Comparison of ENCODE assay signal across 8 cellular contexts in the genomic region with DNA sequence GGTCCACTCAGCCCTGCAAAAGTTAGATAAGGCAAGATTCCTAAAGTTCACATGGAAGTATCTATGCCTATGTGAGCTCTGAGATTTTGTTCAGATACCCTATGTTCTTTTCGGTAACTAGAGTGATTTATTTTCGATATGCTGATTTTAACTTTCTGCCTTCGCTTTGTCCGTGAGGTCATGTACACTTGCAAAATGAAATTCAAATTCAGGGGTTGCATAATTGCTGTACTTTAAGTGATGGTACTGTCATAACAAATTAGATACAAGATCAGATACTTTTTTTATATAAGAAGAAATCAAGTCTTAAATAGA. TPM values are rescaled to one million over a fixed set of nuclear protein-coding genes. Genes with fewer than 3 reads are reported as not detected.
DNase-seq lines count a peak whose midpoint lies in the region; ATAC-seq, FAIRE-seq and TF ChIP-seq lines count a peak whose summit lies in the region.

No MANE protein-coding gene starts in this region.

- H3K4me1 Mint-ChIP-seq in CD8-positive, alpha-beta memory T cell, result peaks cover 27 to 39% (median 35%) of the 10 kb centered on the region in 3 donors

- ATAC-seq in HG03135 (IDR thresholded peaks at IDR 0.05; ENCODE audit: unreplicated experiment) (peak; percentile 2), lung (ENCODE audit: insufficient read depth, low FRiP score) (no peak), HG02678 (IDR thresholded peaks at IDR 0.05; ENCODE audit: unreplicated experiment) (no peak)

- no peaks in the 10 kb centered on the region for H3K9me3 ChIP-seq in CD8-positive, alpha-beta memory T cell (ENCODE audit: low read length)
- H3K9me3 ChIP-seq in lung (ENCODE audit: control insufficient read depth in 2 of 2, insufficient read depth in 1 of 2, low read length in 1 of 2) (no peaks in the 10 kb centered on the region), vagina (no peaks in the 10 kb centered on the region)

- intact Hi-C loops in vagina (cut with DNase I), result no loop called here

- WGBS in lung, 2 donors, result 1% methylated on average over 4 of the region's 4 CpGs

- POLR2A ChIA-PET in CD8-positive, alpha-beta memory T cell (lab: Charles Lee), result no interaction called here

- CTCF ChIA-PET in CD8-positive, alpha-beta memory T cell (lab: Charles Lee), result no interaction called here

- H3K9me3 Mint-ChIP-seq in CD8-positive, alpha-beta memory T cell, result peaks cover 0 to 2% (median 0%) of the 10 kb centered on the region in 5 donors

- peak overlapping the region; percentile 77 to 95 (median 89) for H3K4me3 Mint-ChIP-seq in CD8-positive, alpha-beta memory T cell

- H3K27me3 ChIP-seq in CD8-positive, alpha-beta memory T cell (ENCODE audit: insufficient read depth, low read length, poor library complexity, severe bottlenecking), result no peaks in the 10 kb centered on the region
- H3K27me3 ChIP-seq in lung (ENCODE audit: control insufficient read depth, insufficient read depth) (no peaks in the 10 kb centered on the region), vagina (no peaks in the 10 kb centered on the region)

- H3K27ac Mint-ChIP-seq in CD8-positive, alpha-beta memory T cell, result peak overlapping the region; percentile 76 to 96 (median 94)

- H3K36me3 ChIP-seq in CD8-positive, alpha-beta memory T cell (ENCODE audit: insufficient read depth, low read length), result no peaks in the 10 kb centered on the region
- H3K36me3 ChIP-seq in lung (ENCODE audit: control insufficient read depth in 2 of 2, insufficient read depth in 2 of 2, low read length in 2 of 2) (no peaks in the 10 kb centered on the region), vagina (no peaks in the 10 kb centered on the region)

- TF ChIP-seq POLR2A in vagina (IDR thresholded peaks at IDR 0.05), result no peak
- TF ChIP-seq POLR2A in GM12891 (IDR thresholded peaks at IDR 0.05; ENCODE audit: low read depth, low read length), result no peak

- peak overlapping the region; percentile 49 for H3K4me3 ChIP-seq in CD8-positive, alpha-beta memory T cell (ENCODE audit: low read length)
- H3K4me3 ChIP-seq in astrocyte of the spinal cord (ENCODE audit: low read depth, low read length) (peak overlapping the region; percentile 92), lung (peak overlapping the region; percentile 94), vagina (peak overlapping the region; percentile 76 to 87)

- H3K4me1 ChIP-seq in CD8-positive, alpha-beta memory T cell (ENCODE audit: insufficient read depth, low read length), result peaks cover 13% of the 10 kb centered on the region
- H3K4me1 ChIP-seq in lung (ENCODE audit: control insufficient read depth in 2 of 2, insufficient read depth in 2 of 2, low read length in 2 of 2), result peaks cover 2 to 13% of the 10 kb centered on the region in 2 donors
- H3K4me1 ChIP-seq in vagina, result peaks cover 26% of the 10 kb centered on the region

- H3K27me3 Mint-ChIP-seq in CD8-positive, alpha-beta memory T cell, result peaks cover 2 to 4% of the 10 kb centered on the region in 2 donors

- FAIRE-seq in GM12891 (lab: Jason Lieb, UNC), result no peak

- TF ChIP-seq CTCF in astrocyte of the spinal cord (IDR thresholded peaks at IDR 0.05; ENCODE audit: low read depth, low read length), result no peak
- TF ChIP-seq CTCF in lung (IDR thresholded peaks at IDR 0.05; ENCODE audit: control extremely low read depth, extremely low read depth), result no peak
- TF ChIP-seq CTCF in vagina (IDR thresholded peaks at IDR 0.05), result no peak

- no peak for DNase-seq in CD8-positive, alpha-beta memory T cell
- DNase-seq in astrocyte of the spinal cord (ENCODE audit: low read depth, low spot score), result no peak
- DNase-seq in lung (ENCODE audit: low spot score), result no peak
- DNase-seq in vagina (ENCODE audit: extremely low spot score in 2 of 2), result no peak
- no peak for DNase-seq in GM12891 (ENCODE audit: insufficient read length, low spot score)
- no peak for DNase-seq in stimulated activated CD4-positive, alpha-beta T cell treated with anti-CD3 and anti-CD28 coated beads, Interleukin-1b, Interleukin-23, amount 100 ng/mL, for 48 hours

- H3K27ac ChIP-seq in CD8-positive, alpha-beta memory T cell (ENCODE audit: low read depth, low read length), result peak overlapping the region; percentile 79
- H3K27ac ChIP-seq in lung (ENCODE audit: low read depth in 1 of 2, low read length in 1 of 2), result peak overlapping the region; percentile 99 to 100
- H3K27ac ChIP-seq in vagina, result peak overlapping the region; percentile 96

- in situ Hi-C loops in astrocyte of the spinal cord (cut with HindIII; ENCODE audit: low sequenced_read_pairs), result no loop called here

- H3K36me3 Mint-ChIP-seq in CD8-positive, alpha-beta memory T cell, result peaks cover 0 to 11% (median 0%) of the 10 kb centered on the region in 3 donors

TF ChIP-seq in GM12891, 5 proteins besides CTCF, POLR2A, EP300 and RAD21:
- TF ChIP-seq POU2F2 (IDR thresholded peaks at IDR 0.05; ENCODE audit: low read depth, low read length), result no peak
- no peak for TF ChIP-seq PAX5 (IDR thresholded peaks at IDR 0.05; ENCODE audit: insufficient read depth, low read length, severe bottlenecking)
- TF ChIP-seq TAF1 (IDR thresholded peaks at IDR 0.05; ENCODE audit: low read depth, low read length), result no peak

RNA-seq across cellular contexts. Expression of a gene that starts 0.3 kb away (rescaled TPM):
- total RNA-seq in CD8-positive, alpha-beta memory T cell, result 10 to 100 TPM; 86.4 to 92.8 TPM
- polyA plus RNA-seq in CD8-positive, alpha-beta memory T cell, result 16.5 TPM
- total RNA-seq in lung (10 to 100 TPM; 71.5 to 93.2 TPM), vagina (62.9 TPM)
- polyA plus RNA-seq in lung, result 10 to 100 TPM; 17.4 to 22.9 TPM
- polyA plus RNA-seq in GM12891 (2012; ENCODE audit: low read depth, missing spikeins), result 41.8 TPM

RNA-seq across cellular contexts. Expression of a gene that starts 40.5 kb away (rescaled TPM):
- total RNA-seq in CD8-positive, alpha-beta memory T cell, result 1 to 10 TPM; 2.7 to 2.8 TPM
- 5.4 TPM for polyA plus RNA-seq in CD8-positive, alpha-beta memory T cell
- total RNA-seq in lung, result 10 to 100 TPM in 1 of 2 donors, 1 to 10 TPM in 1; 4.8 to 20.6 TPM
- under 1 TPM; 0.14 to 0.69 TPM for polyA plus RNA-seq in lung
- total RNA-seq in vagina, result 8.8 TPM
- polyA plus RNA-seq in GM12891 (2012; ENCODE audit: low read depth, missing spikeins), result 0.04 TPM
